21 cellular contexts compared by ENCODE assay signal in the genomic region with DNA sequence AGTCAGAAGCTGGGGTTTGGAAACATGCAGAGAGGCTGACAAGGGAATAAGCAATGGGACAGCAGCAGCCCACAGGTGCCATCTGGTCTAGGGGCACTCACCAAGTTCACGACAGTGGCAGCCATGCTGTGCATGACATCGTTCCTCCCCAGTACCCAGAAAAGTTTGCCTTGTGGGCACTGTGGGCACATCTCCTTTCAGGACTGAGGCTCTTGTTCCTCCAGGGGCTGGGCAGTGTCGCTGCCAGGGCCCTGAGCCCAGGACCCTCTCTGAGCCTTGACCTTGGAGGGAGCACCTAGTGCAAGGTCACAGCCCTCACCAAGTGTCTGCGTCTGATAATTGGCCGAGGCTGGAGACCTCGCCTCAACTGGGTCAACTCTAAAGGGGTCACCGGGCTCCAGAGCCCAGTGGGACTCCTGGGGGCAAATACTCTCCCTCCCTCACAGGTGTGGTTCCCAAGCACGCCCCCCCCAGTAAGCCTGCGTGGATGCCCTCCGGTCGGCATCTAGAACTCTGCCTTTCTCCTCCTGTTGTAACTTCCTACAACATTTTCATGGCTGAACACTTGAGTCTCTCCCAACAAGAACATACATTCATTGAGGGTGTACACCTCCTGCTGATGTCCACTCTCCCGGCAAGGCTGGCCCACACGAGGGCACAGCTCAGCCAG. TPM values are rescaled to one million over a fixed set of nuclear protein-coding genes. Genes with fewer than 3 reads are reported as not detected.
"Had no signal": no experiment of that assay in that cellular context is flagged by ENCODE, and none has a peak within 500 bp of the region (broad histone marks: within the 10 kb centered on the region; RNA-seq: fewer than 3 reads in every experiment).

No MANE protein-coding gene starts in this region.

- DNase-seq: activated CD4-positive, alpha-beta T cell treated with anti-CD3 and anti-CD28 coated beads for 36 hours; activated CD4-positive, CD25-positive, alpha-beta regulatory T cell; activated CD8-positive, alpha-beta memory T cell treated with anti-CD3 and anti-CD28 coated beads for 24 hours; activated effector memory CD4-positive, alpha-beta T cell treated with Interleukin-2 at 50 U/mL for 16 hours; activated naive CD4-positive, alpha-beta T cell treated with Interleukin-2 at 50 U/mL for 16 hours; body of pancreas; cerebellar nuclear complex; cortex of kidney; endodermal cell; foreskin fibroblast; head of caudate nucleus; immature natural killer cell; kidney; midbrain; right lobe of liver; stimulated activated CD4-positive, alpha-beta T cell treated with anti-CD3 and anti-CD28 coated beads, Interleukin-12 subunit alpha, Interleukin-12 subunit beta, amount 100 ng/mL, for 4 hours; stimulated activated CD4-positive, alpha-beta T cell treated with anti-CD3 and anti-CD28 coated beads, Interleukin-4, amount 100 ng/mL, for 1 hour; thyroid gland had no signal

- H3K4me3 ChIP-seq: body of pancreas, neural progenitor cell, right lobe of liver, thyroid gland had no signal

- H3K27me3 ChIP-seq: body of pancreas, neural progenitor cell, right lobe of liver, thyroid gland had no signal

- H3K27ac ChIP-seq: body of pancreas, neural progenitor cell, right lobe of liver, thyroid gland had no signal

- H3K36me3 ChIP-seq: neural progenitor cell, right lobe of liver, thyroid gland had no signal

- H3K4me1 ChIP-seq: right lobe of liver had no signal

- ATAC-seq: activated CD4-positive, alpha-beta T cell treated with anti-CD3 and anti-CD28 coated beads for 36 hours; body of pancreas; esophagus mucosa; naive thymus-derived CD8-positive, alpha-beta T cell; right lobe of liver had no signal

- H3K9me3 ChIP-seq: body of pancreas, right lobe of liver, thyroid gland had no signal

RNA-seq across cellular contexts. Expression of gene FAM178B, which starts 37.8 kb away (rescaled TPM):
- total RNA-seq: body of pancreas, thyroid gland had no signal
